Comparison of ENCODE assay signal across 10 cellular contexts in the genomic region with DNA sequence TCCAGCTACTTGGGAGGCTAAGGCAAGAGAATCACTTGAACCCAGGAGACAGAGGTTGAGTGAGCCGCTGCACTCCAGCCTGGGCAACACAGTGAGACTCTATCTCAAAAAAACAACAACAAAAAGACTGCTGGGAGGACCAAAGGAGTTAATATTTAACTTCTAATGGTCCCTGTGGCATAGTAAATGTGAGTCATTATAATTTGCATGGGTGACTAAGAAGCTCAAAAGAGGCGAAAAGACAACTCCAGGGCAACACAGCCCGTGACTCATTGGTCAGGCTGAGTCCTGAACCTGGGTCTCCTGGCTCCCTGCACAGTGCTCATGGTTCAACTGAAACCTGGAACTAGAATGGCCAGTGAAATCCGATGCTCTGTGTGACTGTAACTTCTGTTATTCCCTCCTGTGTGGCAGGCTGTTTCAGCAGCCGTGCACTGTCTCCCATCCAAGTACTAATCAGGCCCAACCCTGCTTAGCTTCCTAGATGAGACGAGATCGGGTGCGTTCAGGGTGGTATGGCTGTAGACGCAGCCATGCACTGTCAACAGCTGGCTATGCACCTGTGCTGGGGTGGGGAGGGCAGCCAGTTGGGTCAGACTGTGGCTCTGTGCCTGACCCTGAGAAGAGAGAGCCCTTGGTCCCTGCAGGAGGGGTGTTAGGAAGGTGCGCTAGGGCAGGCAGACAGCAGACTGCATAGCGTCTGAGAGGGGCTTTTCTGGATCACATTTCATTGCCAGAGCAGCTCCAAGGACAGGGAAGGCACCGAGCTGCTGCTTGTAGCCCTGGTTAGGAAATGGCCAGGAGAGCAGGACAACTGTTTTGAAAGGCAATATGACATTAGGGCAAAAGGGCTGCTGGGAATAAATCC. TPM values are rescaled to one million over a fixed set of nuclear protein-coding genes. Genes with fewer than 3 reads are reported as not detected.
DNase-seq lines count a peak whose midpoint lies in the region; ATAC-seq and TF ChIP-seq lines count a peak whose summit lies in the region.
"Had no signal": no experiment of that assay in that cellular context is flagged by ENCODE, and none has a peak within 500 bp of the region (broad histone marks: within the 10 kb centered on the region; RNA-seq: fewer than 3 reads in every experiment).

No MANE protein-coding gene starts in this region.

- CTCF ChIA-PET in Caco-2 (lab: Charles Lee) (interaction anchor here (0.7 to 2.0 kb wide), 4 partner anchors 13 to 38 kb away, joined by 3 to 6 read pairs (median 4); no protein-coding TSS in a partner anchor), HEK293T (lab: Yijun Ruan, JAX) (interaction anchor here (1.9 kb wide), 1 partner anchor 38 kb away, joined by 6 read pairs; no protein-coding TSS in a partner anchor)

- H3K27me3 Mint-ChIP-seq in Caco-2 (ENCODE audit: insufficient read depth, unreplicated experiment) = no peaks in the 10 kb centered on the region
- H3K27me3 Mint-ChIP-seq in glutamatergic neuron (ENCODE audit: unreplicated experiment) = peaks cover 8% of the 10 kb centered on the region

- H3K4me3 Mint-ChIP-seq in Caco-2 (ENCODE audit: unreplicated experiment) (no peak overlapping the region), glutamatergic neuron (ENCODE audit: unreplicated experiment) (no peak overlapping the region)

- H3K4me1 ChIP-seq in Caco-2 = peaks cover 48% of the 10 kb centered on the region

- no peaks in the 10 kb centered on the region for H3K36me3 ChIP-seq in Caco-2 (ENCODE audit: control insufficient read depth, insufficient read depth, low read length)
- H3K36me3 ChIP-seq: thoracic aorta had no signal

- H3K4me1 Mint-ChIP-seq in Caco-2 (ENCODE audit: low read depth, unreplicated experiment) (peaks cover 30% of the 10 kb centered on the region), glutamatergic neuron (ENCODE audit: low read depth, unreplicated experiment) (peaks cover 5% of the 10 kb centered on the region)

- POLR2A ChIA-PET in Caco-2 (lab: Charles Lee) (interaction anchor here (0.7 kb wide), 1 partner anchor 13 kb away, joined by 3 read pairs; no protein-coding TSS in a partner anchor), HEK293T (lab: Yijun Ruan, JAX) (interaction anchor here (1.0 to 3.3 kb wide), 4 partner anchors 13 to 40 kb away, joined by 3 to 19 read pairs (median 3); no protein-coding TSS in a partner anchor)

- no TSS peak for BruUV-seq in Caco-2 (replicated peaks; lab: Mats Ljungman, UMichigan)

- H3K36me3 Mint-ChIP-seq in Caco-2 (ENCODE audit: insufficient read depth, unreplicated experiment) (peaks cover 14% of the 10 kb centered on the region), glutamatergic neuron (ENCODE audit: unreplicated experiment) (no peaks in the 10 kb centered on the region)

- peak; percentile 71 for ATAC-seq in GM19395 (IDR thresholded peaks at IDR 0.05; ENCODE audit: unreplicated experiment)

- no peaks in the 10 kb centered on the region for H3K27me3 ChIP-seq in Caco-2 (replicated peaks; ENCODE audit: control insufficient read depth, insufficient read depth, low read length)

- H3K27ac Mint-ChIP-seq in Caco-2 (ENCODE audit: unreplicated experiment) (peak overlapping the region; percentile 73), glutamatergic neuron (ENCODE audit: unreplicated experiment) (peak overlapping the region; percentile 6)

- intact Hi-C loops in Caco-2 (cut with micrococcal nuclease; ENCODE audit: unreplicated experiment) = no loop called here

- H3K9me3 Mint-ChIP-seq in Caco-2 (ENCODE audit: unreplicated experiment) (no peaks in the 10 kb centered on the region), glutamatergic neuron (ENCODE audit: unreplicated experiment) (peaks cover 3% of the 10 kb centered on the region)

- DNase-seq in Caco-2 = no peak
- DNase-seq in M059J (ENCODE audit: low read depth) = peak; percentile 83
- peak; percentile 24 for DNase-seq in glutamatergic neuron
- no peak for DNase-seq in NCI-H1048 (lab: John Stamatoyannopoulos, UW)
- no peak for DNase-seq in HEK293T (ENCODE audit: extremely low spot score)
- DNase-seq in NCI-H2029 treated with DMSO at 0.1 percent for 48 hours (lab: John Stamatoyannopoulos, UW) = no peak
- no peak for DNase-seq in pons (ENCODE audit: low spot score)

- no peaks in the 10 kb centered on the region for H3K9me3 ChIP-seq in Caco-2
- H3K9me3 ChIP-seq: thoracic aorta had no signal

- no peak overlapping the region for H3K4me3 ChIP-seq in Caco-2 (ENCODE audit: low read depth, low read length)
- H3K4me3 ChIP-seq: thoracic aorta had no signal

- TF ChIP-seq CTCF in Caco-2 (IDR thresholded peaks at IDR 0.05; ENCODE audit: insufficient read depth in 1 of 2, low read depth in 1 of 2, low read length in 1 of 2, severe bottlenecking in 1 of 2, unreplicated experiment in 1 of 2) = no peak
- no peak for TF ChIP-seq CTCF in glutamatergic neuron (IDR thresholded peaks at IDR 0.05; ENCODE audit: partially characterized antibody, unreplicated experiment)

TF ChIP-seq in HEK293T, 16 proteins besides CTCF, POLR2A, EP300 and RAD21:
- TF ChIP-seq FOXK2 (IDR thresholded peaks at IDR 0.05) (no peak), ELF4 (IDR thresholded peaks at IDR 0.05) (no peak), FOXA1 (IDR thresholded peaks at IDR 0.05) (no peak), TARDBP (IDR thresholded peaks at IDR 0.05) (no peak), SUZ12 (IDR thresholded peaks at IDR 0.05) (no peak), L3MBTL2 (conservative IDR thresholded peaks at IDR 0.05) (no peak), NFRKB (IDR thresholded peaks at IDR 0.05) (no peak), SP1 (IDR thresholded peaks at IDR 0.05) (no peak), FOXM1 (IDR thresholded peaks at IDR 0.05; ENCODE audit: borderline replicate concordance) (no peak), ARNT (IDR thresholded peaks at IDR 0.05) (no peak), HDGF (IDR thresholded peaks at IDR 0.05; ENCODE audit: borderline replicate concordance) (no peak), BHLHE40 (IDR thresholded peaks at IDR 0.05; ENCODE audit: borderline replicate concordance) (no peak), LEF1 (IDR thresholded peaks at IDR 0.05; ENCODE audit: borderline replicate concordance) (no peak), ZNF384 (IDR thresholded peaks at IDR 0.05) (no peak), CTBP1 (IDR thresholded peaks at IDR 0.05; ENCODE audit: borderline replicate concordance) (no peak)
- TF ChIP-seq, protein P1, sequence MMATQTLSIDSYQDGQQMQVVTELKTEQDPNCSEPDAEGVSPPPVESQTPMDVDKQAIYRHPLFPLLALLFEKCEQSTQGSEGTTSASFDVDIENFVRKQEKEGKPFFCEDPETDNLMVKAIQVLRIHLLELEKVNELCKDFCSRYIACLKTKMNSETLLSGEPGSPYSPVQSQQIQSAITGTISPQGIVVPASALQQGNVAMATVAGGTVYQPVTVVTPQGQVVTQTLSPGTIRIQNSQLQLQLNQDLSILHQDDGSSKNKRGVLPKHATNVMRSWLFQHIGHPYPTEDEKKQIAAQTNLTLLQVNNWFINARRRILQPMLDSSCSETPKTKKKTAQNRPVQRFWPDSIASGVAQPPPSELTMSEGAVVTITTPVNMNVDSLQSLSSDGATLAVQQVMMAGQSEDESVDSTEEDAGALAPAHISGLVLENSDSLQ (IDR thresholded peaks at IDR 0.05) = no peak

RNA-seq across cellular contexts. Expression of a gene that starts 14.5 kb away (rescaled TPM):
- total RNA-seq in Caco-2 (2022) (75.0 and 83.2 TPM in 2 replicates), glutamatergic neuron (ENCODE audit: unreplicated experiment) (93.3 TPM)
- total RNA-seq in M059J (2014; rRNA removed; shearing (Covaris generic)) = 12.9 and 36.4 TPM in 2 replicates

RNA-seq across cellular contexts. Expression of a gene that starts 49.0 kb away (rescaled TPM):
- total RNA-seq in Caco-2 (2022) (not detected in 2 replicates), glutamatergic neuron (ENCODE audit: unreplicated experiment) (0.25 TPM)
- total RNA-seq in M059J (2014; rRNA removed; shearing (Covaris generic)) = not detected in 2 replicates
- total RNA-seq: lung microvascular endothelial cell had no signal

RNA-seq across cellular contexts. Expression of a gene that starts 50.1 kb away (rescaled TPM):
- total RNA-seq in Caco-2 (2022) (not detected in 2 replicates), glutamatergic neuron (ENCODE audit: unreplicated experiment) (20.7 TPM)
- total RNA-seq in M059J (2014; rRNA removed; shearing (Covaris generic)) = not detected in 2 replicates
- total RNA-seq: lung microvascular endothelial cell, thoracic aorta had no signal

RNA-seq across cellular contexts. Expression of a gene that starts 55.7 kb away (rescaled TPM):
- total RNA-seq in Caco-2 (2022) = not detected in 2 replicates
- not detected in 2 replicates for total RNA-seq in M059J (2014; rRNA removed; shearing (Covaris generic))
- 310 TPM for total RNA-seq in glutamatergic neuron (ENCODE audit: unreplicated experiment)
- total RNA-seq: lung microvascular endothelial cell, thoracic aorta had no signal

Comparison
In these comparisons a context has a peak if more than half of its experiments do, and no peak if none do; other contexts are left out.
1. DNase-seq: peak in M059J (single experiment) and glutamatergic neuron (single experiment); none in Caco-2 (0 of 2), NCI-H1048 (single experiment), HEK293T (single experiment), NCI-H2029 treated with DMSO at 0.1 percent for 48 hours (single experiment) and pons (single experiment).
2. RNA of a gene that starts 50.1 kb away (total RNA-seq): 20.7 TPM in glutamatergic neuron (single experiment); not detected in Caco-2 and not detected in M059J; every median in the first group is over 10 times any median in the second.